In genomic region chr6:36757943-36758508, GRCh38 we compare ENCODE assay signal across 26 cellular contexts.
A peak's percentile ranks its signal among the peaks of the same experiment; 100 is the strongest.
DNase-seq lines count a peak whose midpoint lies in the region; ATAC-seq, FAIRE-seq and TF ChIP-seq lines count a peak whose summit lies in the region.
"Had no signal": no experiment of that assay in that cellular context is flagged by ENCODE, and none has a peak within 500 bp of the region (broad histone marks: within the 10 kb centered on the region; RNA-seq: fewer than 3 reads in every experiment).

No MANE protein-coding gene starts in this region.

- CTCF ChIA-PET in HepG2 (lab: Yijun Ruan, JAX; ENCODE audit: low intra/inter-chr PET ratio, low total read pairs) (interaction anchor here (1.7 kb wide), 2 partner anchors 134 to 143 kb away, joined by 16 to 17 read pairs; no protein-coding TSS in a partner anchor), T-cell (lab: Charles Lee) (interaction anchor here (0.6 to 3.7 kb wide), 8 partner anchors 12 to 417 kb away, joined by 3 to 20 read pairs (median 7); no protein-coding TSS in a partner anchor), HEK293T (lab: Yijun Ruan, JAX) (interaction anchor here (0.6 to 1.4 kb wide), 3 partner anchors 17 to 142 kb away, joined by 3 to 5 read pairs (median 3); no protein-coding TSS in a partner anchor)

- BruUV-seq in HepG2 (replicated peaks; lab: Mats Ljungman, UMichigan) = no TSS peak

- H3K27ac Mint-ChIP-seq in T-cell = peak overlapping the region; percentile 50 to 97

- no peak for TF ChIP-seq POLR2A in HepG2 (IDR thresholded peaks at IDR 0.05; ENCODE audit: insufficient read depth in 1 of 2, low read depth in 2 of 2, low read length in 2 of 2)
- TF ChIP-seq POLR2A in right lobe of liver (IDR thresholded peaks at IDR 0.05) = no peak
- TF ChIP-seq POLR2A in esophagus squamous epithelium (IDR thresholded peaks at IDR 0.05) = no peak

- intact Hi-C loops in HepG2 (cut with micrococcal nuclease; ENCODE audit: unreplicated experiment) (no loop called here), right lobe of liver (cut with DNase I) (loop anchor here in 1 of 2 donors (10.0 kb wide), 1 partner anchor 143 kb away; no protein-coding TSS in a partner anchor), esophagus squamous epithelium (cut with DNase I) (loop anchor here (10.0 kb wide), 1 partner anchor 143 kb away; no protein-coding TSS in a partner anchor)

- no peak overlapping the region for H3K9ac ChIP-seq in HepG2 (ENCODE audit: insufficient read depth, low read depth, low read length)

- H3K9me3 ChIP-seq in HepG2 (ENCODE audit: low read length) (no peaks in the 10 kb centered on the region), right lobe of liver (no peaks in the 10 kb centered on the region), esophagus squamous epithelium (no peaks in the 10 kb centered on the region), small intestine (ENCODE audit: control insufficient read depth, low read depth) (no peaks in the 10 kb centered on the region)
- H3K9me3 ChIP-seq: A549, BE2C, HAP-1 had no signal

- FAIRE-seq in HepG2 (lab: Jason Lieb, UNC) (no peak), small intestine (lab: Jason Lieb, UNC) (no peak)
- FAIRE-seq: A549, G401.6 had no signal

- DNase-seq in HepG2 (ENCODE audit: low spot score) (no peak), right lobe of liver (no peak), T-cell (no peak), esophagus squamous epithelium (lab: John Stamatoyannopoulos, UW) (no peak), small intestine (no peak), HEK293T (ENCODE audit: extremely low spot score) (no peak)
- DNase-seq in NK-92 treated with Interleukin-12 subunit alpha and Interleukin-12 subunit beta, amount 100 ng/mL, for 24 hours (lab: John Stamatoyannopoulos, UW) = no peak
- DNase-seq: activated CD8-positive, alpha-beta memory T cell treated with anti-CD3 and anti-CD28 coated beads, Interleukin-2, amount 50 U/mL, for 4 hours; amniotic stem cell; BE2C; DMS153; head of caudate nucleus; KBM-7; left cardiac atrium; mesendoderm; naive thymus-derived CD4-positive, alpha-beta T cell; NCI-H1694 treated with DMSO at 0.1 percent for 48 hours; NCI-H2227 treated with DMSO at 0.1 percent for 48 hours; NCI-H748 treated with DMSO at 0.1 percent for 48 hours; PC-3; Right ventricle myocardium superior had no signal

- H3K9me3 Mint-ChIP-seq in T-cell = no peaks in the 10 kb centered on the region
- H3K9me3 Mint-ChIP-seq: naive thymus-derived CD4-positive, alpha-beta T cell had no signal

- H2AFZ ChIP-seq in HepG2 (ENCODE audit: low read length) = no peak overlapping the region

- peaks cover 10% of the 10 kb centered on the region; the same call in 1 of the 2 replicates for H3K4me1 ChIP-seq in HepG2 (ENCODE audit: insufficient read depth, low read length)
- H3K4me1 ChIP-seq in right lobe of liver = no peaks in the 10 kb centered on the region
- H3K4me1 ChIP-seq in esophagus squamous epithelium = peaks cover 34 to 62% (median 44%) of the 10 kb centered on the region in 3 donors
- peaks cover 5 to 6% of the 10 kb centered on the region in 2 donors for H3K4me1 ChIP-seq in small intestine (ENCODE audit: control insufficient read depth in 2 of 2, insufficient read depth in 1 of 2, low read depth in 1 of 2, low read length in 1 of 2)
- H3K4me1 ChIP-seq: HAP-1 had no signal

- peaks cover 28 to 58% (median 44%) of the 10 kb centered on the region in 3 donors for H3K4me1 Mint-ChIP-seq in T-cell

- no peaks in the 10 kb centered on the region for H3K79me2 ChIP-seq in HepG2 (ENCODE audit: insufficient read depth, low read length)

- no peaks in the 10 kb centered on the region; the same call in 1 of the 2 replicates for H4K20me1 ChIP-seq in HepG2 (ENCODE audit: insufficient read depth, low read length)

- 25% methylated on average over 6 of the region's 6 CpGs for WGBS in HepG2 (ENCODE audit: low lambda C conversion rate)
- 33% methylated on average over 3 of the region's 6 CpGs for WGBS in right lobe of liver (ENCODE audit: insufficient coverage, low coverage, low lambda C conversion rate, missing lambda C conversion rate)
- WGBS in esophagus squamous epithelium, 2 donors = 73 to 98% methylated on average over 6 of the region's 6 CpGs
- 76 to 85% (median 83%) methylated on average over 6 of the region's 6 CpGs for whole genome bisulfite sequencing in small intestine, 3 donors

- ATAC-seq in HepG2 (no peak), right lobe of liver (no peak), T-cell (replicated peaks in 1 of 4) (no peak), HG03045 (IDR thresholded peaks at IDR 0.05; ENCODE audit: unreplicated experiment) (no peak)
- ATAC-seq: activated CD4-positive, alpha-beta T cell treated with anti-CD3 and anti-CD28 coated beads for 36 hours; left cardiac atrium; naive thymus-derived CD4-positive, alpha-beta T cell; PC-3 had no signal

- TF ChIP-seq CTCF in HepG2 (CRISPR knock-in tag; IDR thresholded peaks at IDR 0.05) (no peak), right lobe of liver (IDR thresholded peaks at IDR 0.05) (no peak), esophagus squamous epithelium (IDR thresholded peaks at IDR 0.05) (no peak)

- TF ChIP-seq RAD21 in HepG2 (CRISPR knock-in tag; IDR thresholded peaks at IDR 0.05) = no peak

- H3K27me3 ChIP-seq in HepG2 (ENCODE audit: control insufficient read depth in 1 of 2, insufficient read depth in 2 of 2, low read length in 2 of 2) (peaks cover 3 to 78% of the 10 kb centered on the region in 2 experiments; a peak in 4 of 5 replicates), right lobe of liver (no peaks in the 10 kb centered on the region), esophagus squamous epithelium (no peaks in the 10 kb centered on the region), small intestine (ENCODE audit: control insufficient read depth in 2 of 2, insufficient read depth in 2 of 2, low read length in 2 of 2) (no peaks in the 10 kb centered on the region)
- H3K27me3 ChIP-seq: BE2C had no signal

- POLR2A ChIA-PET in HepG2 (lab: Yijun Ruan, JAX) (no interaction called here), T-cell (lab: Charles Lee) (interaction anchor here in 1 of 2 donors (0.6 kb wide), 1 partner anchor 75 kb away, joined by 3 read pairs; no protein-coding TSS in a partner anchor), HEK293T (lab: Yijun Ruan, JAX) (no interaction called here)

- no peaks in the 10 kb centered on the region for H3K27me3 Mint-ChIP-seq in T-cell

- H3K4me3 ChIP-seq in HepG2 (replicated peaks in 1 of 3; ENCODE audit: insufficient read depth in 1 of 3, low read depth in 2 of 3, low read length in 3 of 3) (no peak overlapping the region), right lobe of liver (no peak overlapping the region), esophagus squamous epithelium (no peak overlapping the region), small intestine (ENCODE audit: low read depth in 1 of 2, low read length in 2 of 2) (no peak overlapping the region)
- H3K4me3 ChIP-seq: A549, HAP-1 had no signal

- H3K4me3 Mint-ChIP-seq in T-cell = no peak overlapping the region
- H3K4me3 Mint-ChIP-seq: activated CD4-positive, alpha-beta T cell treated with anti-CD3 and anti-CD28 coated beads for 36 hours had no signal

- TF ChIP-seq EP300 in HepG2 (IDR thresholded peaks at IDR 0.05; ENCODE audit: low read depth in 2 of 2, low read length in 2 of 2) (no peak), HepG2 (CRISPR knock-in tag; IDR thresholded peaks at IDR 0.05; ENCODE audit: borderline replicate concordance) (no peak)

- H3K27ac ChIP-seq in HepG2 (ENCODE audit: extremely low read length, insufficient read depth, low read length) (no peak overlapping the region), right lobe of liver (no peak overlapping the region), esophagus squamous epithelium (peak overlapping the region in 3 of 4 donors; percentile 26 to 91 (median 87)), small intestine (ENCODE audit: low read depth in 1 of 2, low read length in 1 of 2) (peak overlapping the region in 1 of 2 donors; percentile 71)
- H3K27ac ChIP-seq: A549 had no signal

- no peak overlapping the region for H3K4me2 ChIP-seq in HepG2 (ENCODE audit: low read depth, low read length)

- in situ Hi-C loops in HepG2 (cut with HindIII; ENCODE audit: extremely low pct_ligation_motif_present, low pct_unique_long_range_greater_than_20kb) = no loop called here

- H3K36me3 ChIP-seq in HepG2 (replicated peaks in 1 of 2; ENCODE audit: control insufficient read depth in 1 of 2, insufficient read depth in 2 of 2, low read length in 2 of 2) (no peaks in the 10 kb centered on the region), right lobe of liver (no peaks in the 10 kb centered on the region), esophagus squamous epithelium (no peaks in the 10 kb centered on the region), small intestine (ENCODE audit: control insufficient read depth in 2 of 2, insufficient read depth in 2 of 2, low read length in 2 of 2) (no peaks in the 10 kb centered on the region)
- H3K36me3 ChIP-seq: BE2C, HAP-1 had no signal

- H3K36me3 Mint-ChIP-seq in T-cell = no peaks in the 10 kb centered on the region

TF ChIP-seq in HepG2, 621 proteins besides CTCF, POLR2A, EP300 and RAD21:
- TF ChIP-seq DNMT1 (CRISPR knock-in tag; IDR thresholded peaks at IDR 0.05) (no peak), ZNF629 (CRISPR knock-in tag; conservative IDR thresholded peaks at IDR 0.05) (peak; percentile 79)
TF ChIP-seq in HepG2: peak in this region for 1.

TF ChIP-seq in HEK293T, 16 proteins besides CTCF, POLR2A, EP300 and RAD21:
- no peak for TF ChIP-seq L3MBTL2 (conservative IDR thresholded peaks at IDR 0.05)
- no peak for TF ChIP-seq LEF1 (IDR thresholded peaks at IDR 0.05; ENCODE audit: borderline replicate concordance)
- TF ChIP-seq BHLHE40 (IDR thresholded peaks at IDR 0.05; ENCODE audit: borderline replicate concordance) = no peak
- TF ChIP-seq CTBP1 (IDR thresholded peaks at IDR 0.05; ENCODE audit: borderline replicate concordance) = no peak
- TF ChIP-seq SP1 (IDR thresholded peaks at IDR 0.05) = no peak
- TF ChIP-seq ZNF384 (IDR thresholded peaks at IDR 0.05) = no peak
- no peak for TF ChIP-seq HDGF (IDR thresholded peaks at IDR 0.05; ENCODE audit: borderline replicate concordance)
- TF ChIP-seq NFRKB (IDR thresholded peaks at IDR 0.05) = no peak
- no peak for TF ChIP-seq FOXM1 (IDR thresholded peaks at IDR 0.05; ENCODE audit: borderline replicate concordance)
- TF ChIP-seq SUZ12 (IDR thresholded peaks at IDR 0.05) = no peak
- no peak for TF ChIP-seq FOXA1 (IDR thresholded peaks at IDR 0.05)
- no peak for TF ChIP-seq ARNT (IDR thresholded peaks at IDR 0.05)
- TF ChIP-seq PKNOX1 (IDR thresholded peaks at IDR 0.05) = no peak
- no peak for TF ChIP-seq TARDBP (IDR thresholded peaks at IDR 0.05)
- no peak for TF ChIP-seq ELF4 (IDR thresholded peaks at IDR 0.05)
- no peak for TF ChIP-seq FOXK2 (IDR thresholded peaks at IDR 0.05)

Comparison
In these comparisons a context has a peak if more than half of its experiments do, and no peak if none do; other contexts are left out.
1. H3K27ac ChIP-seq: peak in esophagus squamous epithelium (3 of 4); none in HepG2 (single experiment) and right lobe of liver (0 of 3).